ENCODE assay signal across 9 cellular contexts in the genomic region with DNA sequence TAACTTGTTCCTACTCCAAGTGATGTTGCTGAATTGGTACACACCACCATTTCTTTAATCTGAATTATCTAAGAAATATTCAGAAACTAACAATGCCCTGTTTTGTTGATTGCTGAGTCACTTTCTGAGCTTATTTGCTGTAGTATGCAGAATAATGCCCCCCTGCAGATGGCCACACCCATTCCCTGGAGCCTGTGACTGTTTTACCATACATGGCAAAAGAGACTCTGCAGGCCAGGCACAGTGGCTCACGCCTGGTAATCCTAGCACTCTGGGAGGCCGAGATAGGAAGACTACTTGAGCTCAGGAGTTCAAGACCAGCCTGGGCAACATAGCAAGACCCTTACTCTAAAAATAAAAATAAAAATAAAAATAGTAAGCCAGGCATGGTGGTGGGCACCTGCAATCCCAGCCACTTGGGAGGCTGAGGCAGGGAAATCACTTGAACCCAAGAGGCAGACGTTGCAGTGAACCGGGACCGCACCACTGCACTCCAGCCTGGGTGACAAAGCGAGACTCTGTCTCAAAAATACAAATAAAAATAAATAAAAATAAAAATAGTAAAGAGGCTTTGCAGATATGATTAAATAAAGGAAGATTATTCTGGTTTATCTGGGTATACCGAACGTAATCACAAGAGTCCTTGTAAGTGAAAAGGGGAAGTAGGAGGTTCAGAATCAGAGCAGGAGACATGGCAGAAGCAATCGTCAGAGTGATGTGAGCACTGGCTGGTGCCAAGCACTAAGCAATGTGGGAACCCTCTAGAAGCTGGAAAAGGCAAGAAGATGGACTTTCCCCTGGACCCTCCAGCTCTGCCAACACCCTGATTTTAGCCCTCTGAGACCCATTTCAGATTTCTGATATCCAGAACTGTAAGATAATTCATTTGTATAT. TPM values are rescaled to one million over a fixed set of nuclear protein-coding genes. Genes with fewer than 3 reads are reported as not detected.
DNase-seq lines count a peak whose midpoint lies in the region; ATAC-seq, FAIRE-seq and TF ChIP-seq lines count a peak whose summit lies in the region.
"Had no signal": no experiment of that assay in that cellular context is flagged by ENCODE, and none has a peak within 500 bp of the region (broad histone marks: within the 10 kb centered on the region; RNA-seq: fewer than 3 reads in every experiment).

No MANE protein-coding gene starts in this region.

- H3K27me3 Mint-ChIP-seq in CD8-positive, alpha-beta memory T cell, result no peaks in the 10 kb centered on the region
- no peaks in the 10 kb centered on the region for H3K27me3 Mint-ChIP-seq in activated T-helper 2 cell treated with anti-CD3 and anti-CD28 coated beads, Interferon-gamma antibody, Interleukin-2, Interleukin-4, amounts not matched to agents 10 μg/mL and 5 μg/mL and 100 μg/mL, durations not matched to agents 14 hours and 24 hours and 36 hours (ENCODE audit: low read depth)

- POLR2A ChIA-PET in CD8-positive, alpha-beta memory T cell (lab: Charles Lee), result no interaction called here

- in situ Hi-C loops in KBM-7 (cut with MboI; ENCODE audit: low pct_unique_long_range_greater_than_20kb, low sequenced_read_pairs), result no loop called here

- TF ChIP-seq POLR2A in GM18505 (IDR thresholded peaks at IDR 0.05; ENCODE audit: borderline replicate concordance, extremely low read depth, insufficient read depth, insufficient read length), result no peak

- H3K9me3 ChIP-seq in CD8-positive, alpha-beta memory T cell (ENCODE audit: low read length), result no peaks in the 10 kb centered on the region
- H3K9me3 ChIP-seq: heart right ventricle had no signal

- CTCF ChIA-PET in CD8-positive, alpha-beta memory T cell (lab: Charles Lee), result no interaction called here

- no peaks in the 10 kb centered on the region for H3K27me3 ChIP-seq in CD8-positive, alpha-beta memory T cell (ENCODE audit: insufficient read depth, low read length, poor library complexity, severe bottlenecking)
- H3K27me3 ChIP-seq: heart right ventricle had no signal

- peaks cover 9% of the 10 kb centered on the region for H3K4me1 ChIP-seq in CD8-positive, alpha-beta memory T cell (ENCODE audit: insufficient read depth, low read length)

- no peak overlapping the region for H3K4me3 ChIP-seq in CD8-positive, alpha-beta memory T cell (ENCODE audit: low read length)
- H3K4me3 ChIP-seq: heart right ventricle had no signal

- intact Hi-C loops in activated T-helper 2 cell treated with anti-CD3 and anti-CD28 coated beads, Interferon-gamma antibody, Interleukin-2, Interleukin-4, amounts not matched to agents 10 μg/mL and 5 μg/mL and 100 μg/mL, durations not matched to agents 14 hours and 24 hours and 36 hours (cut with micrococcal nuclease), result no loop called here

- peaks cover 15 to 33% (median 31%) of the 10 kb centered on the region in 3 donors for H3K4me1 Mint-ChIP-seq in CD8-positive, alpha-beta memory T cell
- H3K4me1 Mint-ChIP-seq in activated T-helper 2 cell treated with anti-CD3 and anti-CD28 coated beads, Interferon-gamma antibody, Interleukin-2, Interleukin-4, amounts not matched to agents 10 μg/mL and 5 μg/mL and 100 μg/mL, durations not matched to agents 14 hours and 24 hours and 36 hours (ENCODE audit: low read depth), result peaks cover 28% of the 10 kb centered on the region

- DNase-seq in CD8-positive, alpha-beta memory T cell, result no peak
- peak; percentile 14 for DNase-seq in KBM-7
- DNase-seq in activated T-helper 2 cell treated with anti-CD3 and anti-CD28 coated beads, Interferon-gamma antibody, Interleukin-2, Interleukin-4, amounts not matched to agents 10 μg/mL and 5 μg/mL and 100 μg/mL, durations not matched to agents 14 hours and 24 hours and 36 hours (ENCODE audit: low spot score), result no peak
- DNase-seq in islet precursor cell, result peak; percentile 61
- no peak for DNase-seq in urothelium cell line (ENCODE audit: low spot score)
- no peak for DNase-seq in activated CD4-positive, alpha-beta T cell treated with anti-CD3 and anti-CD28 coated beads for 1 hour
- DNase-seq: heart right ventricle had no signal

- no peak overlapping the region for H3K4me3 Mint-ChIP-seq in CD8-positive, alpha-beta memory T cell
- no peak overlapping the region for H3K4me3 Mint-ChIP-seq in activated T-helper 2 cell treated with anti-CD3 and anti-CD28 coated beads, Interferon-gamma antibody, Interleukin-2, Interleukin-4, amounts not matched to agents 10 μg/mL and 5 μg/mL and 100 μg/mL, durations not matched to agents 14 hours and 24 hours and 36 hours (ENCODE audit: low read depth)

- no peak for FAIRE-seq in urothelium cell line (lab: Jason Lieb, UNC)

- peak overlapping the region; percentile 18 for H3K27ac ChIP-seq in CD8-positive, alpha-beta memory T cell (ENCODE audit: low read depth, low read length)

- H3K36me3 ChIP-seq in CD8-positive, alpha-beta memory T cell (ENCODE audit: insufficient read depth, low read length), result peaks cover 4% of the 10 kb centered on the region

- H3K9me3 Mint-ChIP-seq in CD8-positive, alpha-beta memory T cell, result no peaks in the 10 kb centered on the region
- no peaks in the 10 kb centered on the region for H3K9me3 Mint-ChIP-seq in activated T-helper 2 cell treated with anti-CD3 and anti-CD28 coated beads, Interferon-gamma antibody, Interleukin-2, Interleukin-4, amounts not matched to agents 10 μg/mL and 5 μg/mL and 100 μg/mL, durations not matched to agents 14 hours and 24 hours and 36 hours

- peaks cover 8 to 50% (median 25%) of the 10 kb centered on the region in 3 donors for H3K36me3 Mint-ChIP-seq in CD8-positive, alpha-beta memory T cell
- H3K36me3 Mint-ChIP-seq in activated T-helper 2 cell treated with anti-CD3 and anti-CD28 coated beads, Interferon-gamma antibody, Interleukin-2, Interleukin-4, amounts not matched to agents 10 μg/mL and 5 μg/mL and 100 μg/mL, durations not matched to agents 14 hours and 24 hours and 36 hours (ENCODE audit: low read depth), result peaks cover 50% of the 10 kb centered on the region

- H3K27ac Mint-ChIP-seq in CD8-positive, alpha-beta memory T cell, result peak overlapping the region in 1 of 8 donors; percentile 80
- peak overlapping the region; percentile 42 for H3K27ac Mint-ChIP-seq in activated T-helper 2 cell treated with anti-CD3 and anti-CD28 coated beads, Interferon-gamma antibody, Interleukin-2, Interleukin-4, amounts not matched to agents 10 μg/mL and 5 μg/mL and 100 μg/mL, durations not matched to agents 14 hours and 24 hours and 36 hours

- ATAC-seq in GM19351 (IDR thresholded peaks at IDR 0.05; ENCODE audit: unreplicated experiment), result no peak
- ATAC-seq in GM18505 (IDR thresholded peaks at IDR 0.05; ENCODE audit: unreplicated experiment), result no peak

RNA-seq across cellular contexts. Expression of gene PCYT1A, which starts 19.0 kb away (rescaled TPM):
- 10 to 100 TPM; 60.1 to 61.0 TPM for total RNA-seq in CD8-positive, alpha-beta memory T cell
- 20.0 TPM for polyA plus RNA-seq in CD8-positive, alpha-beta memory T cell
- 49.2 and 53.7 TPM in 2 replicates for total RNA-seq in activated T-helper 2 cell treated with anti-CD3 and anti-CD28 coated beads, Interferon-gamma antibody, Interleukin-2, Interleukin-4, amounts not matched to agents 10 μg/mL and 5 μg/mL and 100 μg/mL, durations not matched to agents 14 hours and 24 hours and 36 hours

RNA-seq across cellular contexts. Expression of gene DYNLT2B, which starts 49.5 kb away (rescaled TPM):
- total RNA-seq in CD8-positive, alpha-beta memory T cell, result 10 to 100 TPM in 1 of 2 experiments, 1 to 10 TPM in 1; 8.6 to 10.7 TPM
- 10.9 TPM for polyA plus RNA-seq in CD8-positive, alpha-beta memory T cell
- total RNA-seq in activated T-helper 2 cell treated with anti-CD3 and anti-CD28 coated beads, Interferon-gamma antibody, Interleukin-2, Interleukin-4, amounts not matched to agents 10 μg/mL and 5 μg/mL and 100 μg/mL, durations not matched to agents 14 hours and 24 hours and 36 hours, result 10.9 and 12.3 TPM in 2 replicates

RNA-seq across cellular contexts. Expression of gene SLC51A, which starts 52.2 kb away (rescaled TPM):
- total RNA-seq in CD8-positive, alpha-beta memory T cell, result not detected
- 1.1 TPM for polyA plus RNA-seq in CD8-positive, alpha-beta memory T cell
- not detected in 2 replicates for total RNA-seq in activated T-helper 2 cell treated with anti-CD3 and anti-CD28 coated beads, Interferon-gamma antibody, Interleukin-2, Interleukin-4, amounts not matched to agents 10 μg/mL and 5 μg/mL and 100 μg/mL, durations not matched to agents 14 hours and 24 hours and 36 hours

RNA-seq across cellular contexts. Expression of gene ZDHHC19, which starts 57.3 kb away (rescaled TPM):
- total RNA-seq in CD8-positive, alpha-beta memory T cell, result not detected
- polyA plus RNA-seq in CD8-positive, alpha-beta memory T cell, result not detected
- not detected in 2 replicates for total RNA-seq in activated T-helper 2 cell treated with anti-CD3 and anti-CD28 coated beads, Interferon-gamma antibody, Interleukin-2, Interleukin-4, amounts not matched to agents 10 μg/mL and 5 μg/mL and 100 μg/mL, durations not matched to agents 14 hours and 24 hours and 36 hours

Comparison
In these comparisons a context has a peak if more than half of its experiments do, and no peak if none do; other contexts are left out.
1. DNase-seq: peak in KBM-7 (single experiment) and islet precursor cell (single experiment); none in CD8-positive, alpha-beta memory T cell (0 of 5), activated T-helper 2 cell treated with anti-CD3 and anti-CD28 coated beads, Interferon-gamma antibody, Interleukin-2, Interleukin-4, amounts not matched to agents 10 μg/mL and 5 μg/mL and 100 μg/mL, durations not matched to agents 14 hours and 24 hours and 36 hours (single experiment), urothelium cell line (single experiment) and activated CD4-positive, alpha-beta T cell treated with anti-CD3 and anti-CD28 coated beads for 1 hour (single experiment).